ENCODE assay signal across 8 cellular contexts in the genomic region with DNA sequence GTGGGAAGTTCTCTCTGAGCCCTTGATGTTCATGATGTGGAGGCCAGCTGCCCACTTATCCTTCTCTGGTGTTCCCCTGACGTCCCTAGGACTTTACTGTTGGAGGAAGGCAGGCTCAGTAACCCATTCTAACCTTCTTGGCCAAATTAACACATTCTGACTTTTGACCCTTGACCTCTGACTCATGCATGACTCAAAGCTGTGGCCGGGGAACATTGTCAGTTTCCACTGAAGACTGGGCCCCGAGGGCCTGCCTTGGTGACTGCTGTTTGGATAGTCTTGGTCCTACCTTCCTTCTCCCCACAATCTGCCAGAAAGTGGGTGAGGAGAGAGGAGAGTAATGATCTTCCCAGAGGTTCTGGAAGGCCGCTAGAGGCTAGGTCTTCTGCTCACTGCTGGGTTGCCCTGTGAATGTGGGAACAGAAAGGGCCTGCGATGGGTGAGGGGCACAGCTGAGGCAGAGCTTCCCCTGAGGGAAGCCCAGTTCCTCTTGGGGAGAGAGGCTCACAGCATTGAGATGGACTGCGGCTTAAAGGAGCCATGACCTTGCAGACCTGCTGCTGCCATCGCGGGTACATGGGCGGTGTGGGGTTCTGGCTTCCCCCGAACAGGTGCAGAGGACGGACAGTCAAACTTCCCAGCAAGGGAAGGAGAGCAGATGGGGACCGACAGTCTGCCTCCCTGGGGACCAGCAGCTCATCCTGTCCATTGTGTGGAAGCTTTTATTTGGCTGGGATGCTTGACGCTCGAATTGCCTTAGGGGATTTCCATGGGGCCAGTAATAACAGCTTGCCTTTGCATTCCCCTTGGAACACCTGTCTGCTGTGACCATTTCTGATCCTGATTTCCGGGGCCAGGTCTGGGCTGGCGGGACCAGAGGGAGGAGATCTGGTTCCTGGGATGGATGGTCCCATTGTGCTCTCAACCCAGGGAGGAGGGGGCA. TPM values are rescaled to one million over a fixed set of nuclear protein-coding genes. Genes with fewer than 3 reads are reported as not detected.
DNase-seq lines count a peak whose midpoint lies in the region; ATAC-seq and TF ChIP-seq lines count a peak whose summit lies in the region.

No MANE protein-coding gene starts in this region.

- H3K79me2 ChIP-seq in smooth muscle cell (ENCODE audit: low read depth), result no peaks in the 10 kb centered on the region

- no peak overlapping the region for H3K9ac ChIP-seq in smooth muscle cell (ENCODE audit: low read depth)

- no peaks in the 10 kb centered on the region for H4K20me1 ChIP-seq in smooth muscle cell (ENCODE audit: low read depth)

- no peak overlapping the region for H3K4me2 ChIP-seq in smooth muscle cell

- TF ChIP-seq CTCF in heart right ventricle (IDR thresholded peaks at IDR 0.05) (no peak), right atrium auricular region (IDR thresholded peaks at IDR 0.05) (no peak), smooth muscle cell (IDR thresholded peaks at IDR 0.05; ENCODE audit: borderline replicate concordance, insufficient read depth, poor library complexity, severe bottlenecking) (no peak)

- H3K27ac ChIP-seq in heart right ventricle (peak overlapping the region in 1 of 10 donors; percentile 57), right atrium auricular region (no peak overlapping the region), smooth muscle cell (ENCODE audit: low read depth) (no peak overlapping the region)

- H3K9me3 ChIP-seq in heart right ventricle, result no peaks in the 10 kb centered on the region
- H3K9me3 ChIP-seq in right atrium auricular region, result no peaks in the 10 kb centered on the region
- H3K9me3 ChIP-seq in smooth muscle cell (replicated peaks; ENCODE audit: low read depth), result no peaks in the 10 kb centered on the region

- intact Hi-C loops in heart right ventricle (cut with DNase I), result no loop called here
- intact Hi-C loops in dendritic cell treated with granulocyte-macrophage colony-stimulating factor and Interleukin-4, amounts not matched to agents 40 ng/mL and 50 ng/mL, for 4 days (cut with micrococcal nuclease), result loop anchor here (5.0 kb wide), 1 partner anchor 41 kb away; no protein-coding TSS in a partner anchor

- H3K36me3 ChIP-seq in heart right ventricle, result peaks cover 0 to 6% (median 0%) of the 10 kb centered on the region in 9 donors
- H3K36me3 ChIP-seq in right atrium auricular region, result no peaks in the 10 kb centered on the region
- no peaks in the 10 kb centered on the region for H3K36me3 ChIP-seq in smooth muscle cell (ENCODE audit: low read depth)

- no peak overlapping the region for H3K4me3 ChIP-seq in heart right ventricle
- no peak overlapping the region for H3K4me3 ChIP-seq in right atrium auricular region
- no peak overlapping the region for H3K4me3 ChIP-seq in smooth muscle cell

- H3K27ac Mint-ChIP-seq in dendritic cell treated with granulocyte-macrophage colony-stimulating factor and Interleukin-4, amounts not matched to agents 40 ng/mL and 50 ng/mL, for 4 days, result peak overlapping the region; percentile 91

- H3K27me3 Mint-ChIP-seq in dendritic cell treated with granulocyte-macrophage colony-stimulating factor and Interleukin-4, amounts not matched to agents 40 ng/mL and 50 ng/mL, for 4 days, result no peaks in the 10 kb centered on the region

- H2AFZ ChIP-seq in smooth muscle cell (ENCODE audit: low read depth), result no peak overlapping the region

- H3K27me3 ChIP-seq in heart right ventricle, result no peaks in the 10 kb centered on the region
- H3K27me3 ChIP-seq in right atrium auricular region, result no peaks in the 10 kb centered on the region
- H3K27me3 ChIP-seq in smooth muscle cell (ENCODE audit: low read depth), result no peaks in the 10 kb centered on the region

- H3K4me3 Mint-ChIP-seq in dendritic cell treated with granulocyte-macrophage colony-stimulating factor and Interleukin-4, amounts not matched to agents 40 ng/mL and 50 ng/mL, for 4 days, result peak overlapping the region; percentile 43

- peaks cover 0 to 24% (median 8%) of the 10 kb centered on the region in 9 donors for H3K4me1 ChIP-seq in heart right ventricle
- H3K4me1 ChIP-seq in right atrium auricular region, result peaks cover 0 to 8% of the 10 kb centered on the region in 2 donors
- peaks cover 7% of the 10 kb centered on the region for H3K4me1 ChIP-seq in smooth muscle cell (ENCODE audit: low read depth)

- 62 to 69% methylated on average over 16 of the region's 16 CpGs for WGBS in heart right ventricle, 2 donors
- WGBS in smooth muscle cell (ENCODE audit: low lambda C conversion rate), result 72% methylated on average over 16 of the region's 16 CpGs

- ATAC-seq in heart right ventricle, result peak in 5 of 8 donors; percentile 20 to 68 (median 63)
- peak; percentile 77 for ATAC-seq in stimulated activated naive CD8-positive, alpha-beta T cell treated with anti-CD3 and anti-CD28 coated beads, Interleukin-15, Interleukin-2, amounts not matched to agents 100 U/mL and 50 U/mL, for 24 hours
- ATAC-seq in HG02885 (IDR thresholded peaks at IDR 0.05; ENCODE audit: poor library complexity, unreplicated experiment), result no peak
- ATAC-seq in GM18502 (IDR thresholded peaks at IDR 0.05; ENCODE audit: poor library complexity, unreplicated experiment), result no peak

- H3K9me3 Mint-ChIP-seq in dendritic cell treated with granulocyte-macrophage colony-stimulating factor and Interleukin-4, amounts not matched to agents 40 ng/mL and 50 ng/mL, for 4 days, result no peaks in the 10 kb centered on the region

- H3F3A ChIP-seq in smooth muscle cell (ENCODE audit: low read depth), result no peaks in the 10 kb centered on the region

- peak in 1 of 2 donors; percentile 32 for DNase-seq in heart right ventricle
- DNase-seq in right atrium auricular region (ENCODE audit: low spot score), result no peak
- DNase-seq in NCI-H69 (lab: John Stamatoyannopoulos, UW), result peak; percentile 97
- peak; percentile 62 for DNase-seq in stimulated activated naive CD8-positive, alpha-beta T cell treated with anti-CD3 and anti-CD28 coated beads, Interleukin-15, Interleukin-2, amounts not matched to agents 100 U/mL and 50 U/mL, for 24 hours
- DNase-seq in smooth muscle cell (lab: John Stamatoyannopoulos, UW; ENCODE audit: unreplicated experiment), result no peak

- H3K36me3 Mint-ChIP-seq in dendritic cell treated with granulocyte-macrophage colony-stimulating factor and Interleukin-4, amounts not matched to agents 40 ng/mL and 50 ng/mL, for 4 days (ENCODE audit: low read depth), result no peaks in the 10 kb centered on the region

- peaks cover 45% of the 10 kb centered on the region for H3K4me1 Mint-ChIP-seq in dendritic cell treated with granulocyte-macrophage colony-stimulating factor and Interleukin-4, amounts not matched to agents 40 ng/mL and 50 ng/mL, for 4 days (ENCODE audit: low read depth)

RNA-seq across cellular contexts. Expression of a gene that starts 43.8 kb away (rescaled TPM):
- total RNA-seq in heart right ventricle (1 to 10 TPM in 3 of 10 donors, under 1 TPM in 7; 0.08 to 1.4 (median 0.59) TPM), right atrium auricular region (not detected), smooth muscle cell (5.5 and 6.3 TPM in 2 replicates)
- polyA plus RNA-seq in heart right ventricle (under 1 TPM; 0.13 to 0.66 TPM), smooth muscle cell (10.1 and 12.0 TPM in 2 replicates)

Comparison
In these comparisons a context has a peak if more than half of its experiments do, and no peak if none do; other contexts are left out.
1. ATAC-seq: peak in heart right ventricle (5 of 8) and stimulated activated naive CD8-positive, alpha-beta T cell treated with anti-CD3 and anti-CD28 coated beads, Interleukin-15, Interleukin-2, amounts not matched to agents 100 U/mL and 50 U/mL, for 24 hours (single experiment); none in HG02885 (single experiment) and GM18502 (single experiment).
2. DNase-seq: peak in NCI-H69 (single experiment) and stimulated activated naive CD8-positive, alpha-beta T cell treated with anti-CD3 and anti-CD28 coated beads, Interleukin-15, Interleukin-2, amounts not matched to agents 100 U/mL and 50 U/mL, for 24 hours (single experiment); none in right atrium auricular region (single experiment) and smooth muscle cell (single experiment).